In the genomic region with DNA sequence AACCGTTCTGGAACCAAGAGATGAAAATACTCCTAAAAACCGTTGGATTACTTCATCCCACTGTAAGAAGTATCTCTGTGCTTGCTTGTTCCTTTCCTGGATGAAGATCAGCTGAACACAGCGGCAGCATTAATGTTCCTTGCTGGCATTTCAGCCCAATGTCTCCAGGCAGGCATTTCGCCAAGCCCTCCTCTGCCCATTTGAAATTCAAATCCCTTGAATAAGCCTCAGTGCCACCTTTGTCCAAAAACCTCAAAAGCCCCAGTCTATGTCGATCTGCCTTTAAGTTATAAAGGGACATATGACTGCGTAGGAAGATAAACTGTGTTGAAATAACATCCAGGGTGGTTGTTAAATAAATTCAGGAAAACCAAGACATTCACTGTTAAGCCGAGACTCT, we compare ENCODE assay signal across 22 cellular contexts.
DNase-seq lines count a peak whose midpoint lies in the region; TF ChIP-seq lines count a peak whose summit lies in the region.
"Had no signal": no experiment of that assay in that cellular context is flagged by ENCODE, and none has a peak within 500 bp of the region (broad histone marks: within the 10 kb centered on the region; RNA-seq: fewer than 3 reads in every experiment).

No MANE protein-coding gene starts in this region.

- H3K36me3 ChIP-seq in MG63 (no peaks in the 10 kb centered on the region), skeletal muscle satellite cell (ENCODE audit: insufficient read depth, low read length) (no peaks in the 10 kb centered on the region), transverse colon (no peaks in the 10 kb centered on the region)
- H3K36me3 ChIP-seq: BLaER1, colonic mucosa, esophagus muscularis mucosa, gastrocnemius medialis had no signal

- no peak overlapping the region for H3K27ac ChIP-seq in transverse colon
- H3K27ac ChIP-seq: BLaER1, body of pancreas, colonic mucosa, esophagus muscularis mucosa, HL-60 had no signal

- peak overlapping the region; percentile 44 for H3K4me2 ChIP-seq in skeletal muscle satellite cell (ENCODE audit: low read length)
- H3K4me2 ChIP-seq: BLaER1 had no signal

- H3K27me3 ChIP-seq in MG63, result no peaks in the 10 kb centered on the region
- no peaks in the 10 kb centered on the region for H3K27me3 ChIP-seq in skeletal muscle satellite cell (ENCODE audit: control insufficient read depth, insufficient read depth, low read length)
- H3K27me3 ChIP-seq in transverse colon, result no peaks in the 10 kb centered on the region
- H3K27me3 ChIP-seq: BLaER1, colonic mucosa, esophagus muscularis mucosa, gastrocnemius medialis had no signal

- H3K9ac ChIP-seq in skeletal muscle satellite cell (ENCODE audit: low read depth, low read length), result no peak overlapping the region
- H3K9ac ChIP-seq: BLaER1 had no signal

- DNase-seq in MG63 (peak; percentile 77), astrocyte of the spinal cord (ENCODE audit: low read depth, low spot score) (peak; percentile 49), hypothalamus (lab: John Stamatoyannopoulos, UW) (peak in 37 of 51 donors; percentile 1 to 73 (median 28)), cerebellar nuclear complex (lab: John Stamatoyannopoulos, UW) (no peak), NCI-H2227 treated with DMSO at 0.1 percent for 48 hours (lab: John Stamatoyannopoulos, UW) (no peak), foreskin melanocyte (no peak), transverse colon (no peak)
- DNase-seq: ACHN; activated CD4-positive, alpha-beta memory T cell treated with anti-CD3 and anti-CD28 coated beads for 36 hours; body of pancreas; colonic mucosa; gastrocnemius medialis; HCEC 1CT; kidney; NCI-H1105 treated with DMSO at 0.1 percent for 48 hours; NCI-H2081; OCI-M1; SW 1271 had no signal

- TF ChIP-seq POLR2A in transverse colon (IDR thresholded peaks at IDR 0.05), result no peak

- in situ Hi-C loops in astrocyte of the spinal cord (cut with HindIII; ENCODE audit: low sequenced_read_pairs) (no loop called here), transverse colon (cut with MboI; ENCODE audit: low pct_ligation_motif_present in 1 of 4, low pct_unique_long_range_greater_than_20kb in 1 of 4, low sequenced_read_pairs in 3 of 4) (no loop called here)

- H3K4me1 ChIP-seq in skeletal muscle satellite cell (ENCODE audit: control insufficient read depth, insufficient read depth, low read length) (peaks cover 31% of the 10 kb centered on the region), transverse colon (peaks cover 0 to 7% (median 0%) of the 10 kb centered on the region in 4 donors)
- H3K4me1 ChIP-seq: BLaER1, body of pancreas, colonic mucosa had no signal

- H3K4me3 ChIP-seq in MG63 (peak overlapping the region; percentile 29), astrocyte of the spinal cord (ENCODE audit: low read depth, low read length) (no peak overlapping the region), skeletal muscle satellite cell (ENCODE audit: low read length) (no peak overlapping the region), transverse colon (no peak overlapping the region)
- H3K4me3 ChIP-seq: BLaER1, body of pancreas, colonic mucosa, esophagus muscularis mucosa, gastrocnemius medialis had no signal

- no peak for TF ChIP-seq CTCF in astrocyte of the spinal cord (IDR thresholded peaks at IDR 0.05; ENCODE audit: low read depth, low read length)
- TF ChIP-seq CTCF in transverse colon (IDR thresholded peaks at IDR 0.05), result no peak

- TF ChIP-seq EP300 in transverse colon (IDR thresholded peaks at IDR 0.05; ENCODE audit: low read depth), result no peak

- WGBS in transverse colon (ENCODE audit: low coverage in 1 of 2), 2 donors, result 80 to 88% methylated on average over 7 of the region's 7 CpGs

- no peaks in the 10 kb centered on the region for H3K9me3 ChIP-seq in MG63
- H3K9me3 ChIP-seq in skeletal muscle satellite cell (replicated peaks; ENCODE audit: low read length), result no peaks in the 10 kb centered on the region
- H3K9me3 ChIP-seq in transverse colon, result no peaks in the 10 kb centered on the region
- H3K9me3 ChIP-seq: BLaER1, body of pancreas, colonic mucosa, esophagus muscularis mucosa, gastrocnemius medialis had no signal

- intact Hi-C loops in transverse colon (cut with DNase I; ENCODE audit: low total_unique reads), result no loop called here

Comparison
In these comparisons a context has a peak if more than half of its experiments do, and no peak if none do; other contexts are left out.
1. DNase-seq: peak in MG63 (single experiment), astrocyte of the spinal cord (single experiment) and hypothalamus (37 of 51); none in cerebellar nuclear complex (0 of 2), NCI-H2227 treated with DMSO at 0.1 percent for 48 hours (single experiment), foreskin melanocyte (single experiment) and transverse colon (single experiment).